ENCODE assay signal across 11 cellular contexts in the genomic region with DNA sequence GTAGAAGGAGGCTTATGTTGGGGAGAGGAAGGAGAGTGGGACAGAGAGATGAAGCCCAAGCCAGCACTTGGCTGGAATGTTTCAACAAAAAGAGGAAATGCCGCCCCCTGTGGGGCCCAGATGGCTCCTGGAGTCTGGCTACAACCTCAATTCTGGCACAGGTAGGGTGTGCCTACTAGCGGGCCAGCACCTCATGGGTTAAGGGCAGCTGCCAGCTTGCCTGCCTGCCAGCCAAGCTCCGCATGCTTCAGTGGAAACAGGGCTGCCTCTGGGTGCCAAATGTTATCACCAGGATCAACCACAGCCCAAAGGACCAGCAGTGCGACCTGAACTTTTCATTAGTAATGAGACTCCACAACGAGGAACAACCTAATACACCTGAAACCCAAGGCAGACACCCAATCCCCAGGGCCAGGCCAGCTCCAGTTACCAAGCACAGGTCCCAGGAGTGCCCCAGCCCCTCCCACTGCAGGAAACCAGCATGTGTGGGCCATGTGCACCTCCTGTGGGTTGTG. TPM values are rescaled to one million over a fixed set of nuclear protein-coding genes. Genes with fewer than 3 reads are reported as not detected.
DNase-seq lines count a peak whose midpoint lies in the region; ATAC-seq and TF ChIP-seq lines count a peak whose summit lies in the region.
"Had no signal": no experiment of that assay in that cellular context is flagged by ENCODE, and none has a peak within 500 bp of the region (broad histone marks: within the 10 kb centered on the region; RNA-seq: fewer than 3 reads in every experiment).

No MANE protein-coding gene starts in this region.

- POLR2A ChIA-PET in CD8-positive, alpha-beta T cell (lab: Charles Lee), result no interaction called here

- H3K27ac Mint-ChIP-seq in neural progenitor cell, result no peak overlapping the region
- no peak overlapping the region for H3K27ac Mint-ChIP-seq in activated T-helper 1 cell treated with anti-CD3 and anti-CD28 coated beads, Interleukin-12 subunit alpha, Interleukin-12 subunit beta, Interleukin-2, Interleukin-4 antibody, amounts not matched to agents 30 ng/mL and 10 ng/mL and 1 ng/mL, durations not matched to agents 14 hours and 24 hours and 36 hours
- H3K27ac Mint-ChIP-seq in CD8-positive, alpha-beta T cell, result no peak overlapping the region
- H3K27ac Mint-ChIP-seq: activated CD4-positive, alpha-beta T cell treated with anti-CD3 and anti-CD28 coated beads for 36 hours had no signal

- H4K20me1 ChIP-seq in neural progenitor cell (ENCODE audit: low read depth), result peaks cover 7% of the 10 kb centered on the region

- no peak overlapping the region for H3K4me3 ChIP-seq in GM12864 (ENCODE audit: low read depth, low read length)
- H3K4me3 ChIP-seq in breast epithelium, result no peak overlapping the region
- no peak overlapping the region for H3K4me3 ChIP-seq in neural progenitor cell
- no peak overlapping the region for H3K4me3 ChIP-seq in CD8-positive, alpha-beta T cell (ENCODE audit: low read depth, low read length)

- H3F3A ChIP-seq in neural progenitor cell (ENCODE audit: low read depth), result no peaks in the 10 kb centered on the region

- TF ChIP-seq CTCF in GM12864 (IDR thresholded peaks at IDR 0.05; ENCODE audit: low read depth, low read length, missing control alignments), result peak; percentile 32
- no peak for TF ChIP-seq CTCF in breast epithelium (IDR thresholded peaks at IDR 0.05)
- peak; percentile 35 for TF ChIP-seq CTCF in neural progenitor cell (IDR thresholded peaks at IDR 0.05)
- TF ChIP-seq CTCF in CD8-positive, alpha-beta T cell (IDR thresholded peaks at IDR 0.05), result no peak

- CTCF ChIA-PET in CD8-positive, alpha-beta T cell (lab: Charles Lee), result interaction anchor here (1.8 to 2.4 kb wide), 2 partner anchors 26 to 69 kb away, joined by 4 to 8 read pairs; a partner anchor contains a TSS

- no peak for DNase-seq in GM12864 (ENCODE audit: low read depth)
- DNase-seq in NCI-H1694 treated with DMSO at 0.1 percent for 48 hours (lab: John Stamatoyannopoulos, UW), result peak; percentile 93
- peak; percentile 45 to 68 for DNase-seq in breast epithelium (ENCODE audit: low spot score in 2 of 2)
- DNase-seq in neural progenitor cell (ENCODE audit: low spot score), result peak; percentile 51
- DNase-seq in dedifferentiated amniotic fluid mesenchymal stem cell (ENCODE audit: extremely low spot score), result no peak
- no peak for DNase-seq in activated T-helper 1 cell treated with anti-CD3 and anti-CD28 coated beads, Interleukin-12 subunit alpha, Interleukin-12 subunit beta, Interleukin-2, Interleukin-4 antibody, amounts not matched to agents 30 ng/mL and 10 ng/mL and 1 ng/mL, durations not matched to agents 14 hours and 24 hours and 36 hours (ENCODE audit: low spot score)
- DNase-seq in CD8-positive, alpha-beta T cell, result no peak
- DNase-seq: activated CD4-positive, alpha-beta T cell treated with anti-CD3 and anti-CD28 coated beads for 36 hours; foreskin melanocyte had no signal

- H3K4me2 ChIP-seq in neural progenitor cell, result no peak overlapping the region

- no peaks in the 10 kb centered on the region for H3K4me1 Mint-ChIP-seq in neural progenitor cell
- H3K4me1 Mint-ChIP-seq in activated T-helper 1 cell treated with anti-CD3 and anti-CD28 coated beads, Interleukin-12 subunit alpha, Interleukin-12 subunit beta, Interleukin-2, Interleukin-4 antibody, amounts not matched to agents 30 ng/mL and 10 ng/mL and 1 ng/mL, durations not matched to agents 14 hours and 24 hours and 36 hours (ENCODE audit: low read depth), result no peaks in the 10 kb centered on the region
- H3K4me1 Mint-ChIP-seq in CD8-positive, alpha-beta T cell (ENCODE audit: low read depth), result peaks cover 3% of the 10 kb centered on the region
- H3K4me1 Mint-ChIP-seq: activated CD4-positive, alpha-beta T cell treated with anti-CD3 and anti-CD28 coated beads for 36 hours had no signal

- no peak overlapping the region for H2AFZ ChIP-seq in neural progenitor cell (replicated peaks)

- H3K4me1 ChIP-seq in breast epithelium, result peaks cover 0 to 11% of the 10 kb centered on the region in 2 donors
- H3K4me1 ChIP-seq in neural progenitor cell, result peaks cover 10% of the 10 kb centered on the region
- no peaks in the 10 kb centered on the region for H3K4me1 ChIP-seq in CD8-positive, alpha-beta T cell (ENCODE audit: insufficient read depth, low read length)

- no peak overlapping the region for H3K9ac ChIP-seq in neural progenitor cell

- no peaks in the 10 kb centered on the region for H3K9me3 Mint-ChIP-seq in neural progenitor cell
- no peaks in the 10 kb centered on the region for H3K9me3 Mint-ChIP-seq in activated T-helper 1 cell treated with anti-CD3 and anti-CD28 coated beads, Interleukin-12 subunit alpha, Interleukin-12 subunit beta, Interleukin-2, Interleukin-4 antibody, amounts not matched to agents 30 ng/mL and 10 ng/mL and 1 ng/mL, durations not matched to agents 14 hours and 24 hours and 36 hours
- H3K9me3 Mint-ChIP-seq in CD8-positive, alpha-beta T cell, result no peaks in the 10 kb centered on the region

- H3K27me3 ChIP-seq in breast epithelium, result no peaks in the 10 kb centered on the region
- H3K27me3 ChIP-seq in neural progenitor cell, result no peaks in the 10 kb centered on the region
- H3K27me3 ChIP-seq in CD8-positive, alpha-beta T cell (ENCODE audit: insufficient read depth, low read length), result no peaks in the 10 kb centered on the region
- H3K27me3 ChIP-seq: neutrophil had no signal

- no peak for TF ChIP-seq POLR2A in breast epithelium (IDR thresholded peaks at IDR 0.05)

- no peaks in the 10 kb centered on the region for H3K27me3 Mint-ChIP-seq in neural progenitor cell (ENCODE audit: insufficient read depth, low read depth)
- no peaks in the 10 kb centered on the region for H3K27me3 Mint-ChIP-seq in activated T-helper 1 cell treated with anti-CD3 and anti-CD28 coated beads, Interleukin-12 subunit alpha, Interleukin-12 subunit beta, Interleukin-2, Interleukin-4 antibody, amounts not matched to agents 30 ng/mL and 10 ng/mL and 1 ng/mL, durations not matched to agents 14 hours and 24 hours and 36 hours (ENCODE audit: insufficient read depth)
- H3K27me3 Mint-ChIP-seq in CD8-positive, alpha-beta T cell (ENCODE audit: low read depth), result no peaks in the 10 kb centered on the region
- H3K27me3 Mint-ChIP-seq: activated CD4-positive, alpha-beta T cell treated with anti-CD3 and anti-CD28 coated beads for 36 hours had no signal

- no peaks in the 10 kb centered on the region for H3K79me2 ChIP-seq in neural progenitor cell (ENCODE audit: low read depth)

- H3K4me3 Mint-ChIP-seq in neural progenitor cell, result no peak overlapping the region
- no peak overlapping the region for H3K4me3 Mint-ChIP-seq in activated T-helper 1 cell treated with anti-CD3 and anti-CD28 coated beads, Interleukin-12 subunit alpha, Interleukin-12 subunit beta, Interleukin-2, Interleukin-4 antibody, amounts not matched to agents 30 ng/mL and 10 ng/mL and 1 ng/mL, durations not matched to agents 14 hours and 24 hours and 36 hours
- H3K4me3 Mint-ChIP-seq in CD8-positive, alpha-beta T cell, result no peak overlapping the region
- H3K4me3 Mint-ChIP-seq: activated CD4-positive, alpha-beta T cell treated with anti-CD3 and anti-CD28 coated beads for 36 hours had no signal

- H3K9me3 ChIP-seq in breast epithelium (no peaks in the 10 kb centered on the region), neural progenitor cell (ENCODE audit: low read depth) (no peaks in the 10 kb centered on the region)
- H3K9me3 ChIP-seq in CD8-positive, alpha-beta T cell (ENCODE audit: low read length), result no peaks in the 10 kb centered on the region
- H3K9me3 ChIP-seq: neutrophil had no signal

- intact Hi-C loops in breast epithelium (cut with DNase I; ENCODE audit: low total_unique reads), result no loop called here
- intact Hi-C loops in activated T-helper 1 cell treated with anti-CD3 and anti-CD28 coated beads, Interleukin-12 subunit alpha, Interleukin-12 subunit beta, Interleukin-2, Interleukin-4 antibody, amounts not matched to agents 30 ng/mL and 10 ng/mL and 1 ng/mL, durations not matched to agents 14 hours and 24 hours and 36 hours (cut with micrococcal nuclease), result no loop called here
- intact Hi-C loops in CD8-positive, alpha-beta T cell (cut with DNase I, micrococcal nuclease), result no loop called here

- H3K36me3 Mint-ChIP-seq in neural progenitor cell, result no peaks in the 10 kb centered on the region
- H3K36me3 Mint-ChIP-seq in activated T-helper 1 cell treated with anti-CD3 and anti-CD28 coated beads, Interleukin-12 subunit alpha, Interleukin-12 subunit beta, Interleukin-2, Interleukin-4 antibody, amounts not matched to agents 30 ng/mL and 10 ng/mL and 1 ng/mL, durations not matched to agents 14 hours and 24 hours and 36 hours (ENCODE audit: low read depth), result no peaks in the 10 kb centered on the region
- peaks cover 1% of the 10 kb centered on the region for H3K36me3 Mint-ChIP-seq in CD8-positive, alpha-beta T cell

- no peaks in the 10 kb centered on the region for H3K36me3 ChIP-seq in breast epithelium
- no peaks in the 10 kb centered on the region for H3K36me3 ChIP-seq in neural progenitor cell
- no peaks in the 10 kb centered on the region for H3K36me3 ChIP-seq in CD8-positive, alpha-beta T cell (ENCODE audit: insufficient read depth, low read length)

- no peak for ATAC-seq in HG02884 (IDR thresholded peaks at IDR 0.05; ENCODE audit: unreplicated experiment)
- no peak for ATAC-seq in CD8-positive, alpha-beta T cell
- ATAC-seq: activated CD4-positive, alpha-beta T cell treated with anti-CD3 and anti-CD28 coated beads for 36 hours had no signal

- H3K27ac ChIP-seq in breast epithelium, result peak overlapping the region; percentile 51 to 54
- H3K27ac ChIP-seq in neural progenitor cell, result no peak overlapping the region
- no peak overlapping the region for H3K27ac ChIP-seq in CD8-positive, alpha-beta T cell (ENCODE audit: low read depth, low read length)
- H3K27ac ChIP-seq: neutrophil had no signal

RNA-seq across cellular contexts. Expression of a gene that starts 11.3 kb away (rescaled TPM):
- total RNA-seq in breast epithelium (10 to 100 TPM in 2 of 3 donors, 1 to 10 TPM in 1; 1.3 to 24.0 (median 17.7) TPM), neural progenitor cell (ENCODE audit: low replicate concordance) (12.2 and 19.0 TPM in 2 replicates)
- 5.7 and 6.0 TPM in 2 replicates for total RNA-seq in activated T-helper 1 cell treated with anti-CD3 and anti-CD28 coated beads, Interleukin-12 subunit alpha, Interleukin-12 subunit beta, Interleukin-2, Interleukin-4 antibody, amounts not matched to agents 30 ng/mL and 10 ng/mL and 1 ng/mL, durations not matched to agents 14 hours and 24 hours and 36 hours
- total RNA-seq in CD8-positive, alpha-beta T cell, result 1 to 10 TPM; 2.9 to 3.6 TPM

RNA-seq across cellular contexts. Expression of a gene that starts 18.3 kb away (rescaled TPM):
- total RNA-seq in breast epithelium (1 to 10 TPM in 2 of 3 donors, not detected in 1; 4.4 to 7.5 TPM), neural progenitor cell (ENCODE audit: low replicate concordance) (not detected in 2 replicates)
- total RNA-seq in activated T-helper 1 cell treated with anti-CD3 and anti-CD28 coated beads, Interleukin-12 subunit alpha, Interleukin-12 subunit beta, Interleukin-2, Interleukin-4 antibody, amounts not matched to agents 30 ng/mL and 10 ng/mL and 1 ng/mL, durations not matched to agents 14 hours and 24 hours and 36 hours, result not detected in 2 replicates
- total RNA-seq in CD8-positive, alpha-beta T cell, result not detected
- total RNA-seq: activated CD4-positive, alpha-beta T cell treated with anti-CD3 and anti-CD28 coated beads for 36 hours had no signal

RNA-seq across cellular contexts. Expression of a gene that starts 25.9 kb away (rescaled TPM):
- total RNA-seq in breast epithelium (10 to 100 TPM; 15.7 to 22.9 (median 18.9) TPM), neural progenitor cell (ENCODE audit: low replicate concordance) (8.0 and 20.8 TPM in 2 replicates)
- total RNA-seq in activated T-helper 1 cell treated with anti-CD3 and anti-CD28 coated beads, Interleukin-12 subunit alpha, Interleukin-12 subunit beta, Interleukin-2, Interleukin-4 antibody, amounts not matched to agents 30 ng/mL and 10 ng/mL and 1 ng/mL, durations not matched to agents 14 hours and 24 hours and 36 hours, result 14.3 and 17.8 TPM in 2 replicates
- 1 to 10 TPM; 6.3 to 7.7 TPM for total RNA-seq in CD8-positive, alpha-beta T cell

RNA-seq across cellular contexts. Expression of a gene that starts 46.6 kb away (rescaled TPM):
- total RNA-seq in breast epithelium (100 to 1,000 TPM in 2 of 3 donors, 10 to 100 TPM in 1; 85.6 to 122 (median 102) TPM), neural progenitor cell (ENCODE audit: low replicate concordance) (24.3 and 59.8 TPM in 2 replicates)
- total RNA-seq in activated T-helper 1 cell treated with anti-CD3 and anti-CD28 coated beads, Interleukin-12 subunit alpha, Interleukin-12 subunit beta, Interleukin-2, Interleukin-4 antibody, amounts not matched to agents 30 ng/mL and 10 ng/mL and 1 ng/mL, durations not matched to agents 14 hours and 24 hours and 36 hours, result 50.7 and 51.3 TPM in 2 replicates
- 10 to 100 TPM; 43.9 to 46.7 TPM for total RNA-seq in CD8-positive, alpha-beta T cell

Comparison
In these comparisons a context has a peak if more than half of its experiments do, and no peak if none do; other contexts are left out.
1. DNase-seq: peak in NCI-H1694 treated with DMSO at 0.1 percent for 48 hours (single experiment), breast epithelium (2 of 2) and neural progenitor cell (single experiment); none in GM12864 (single experiment), dedifferentiated amniotic fluid mesenchymal stem cell (single experiment), activated T-helper 1 cell treated with anti-CD3 and anti-CD28 coated beads, Interleukin-12 subunit alpha, Interleukin-12 subunit beta, Interleukin-2, Interleukin-4 antibody, amounts not matched to agents 30 ng/mL and 10 ng/mL and 1 ng/mL, durations not matched to agents 14 hours and 24 hours and 36 hours (single experiment) and CD8-positive, alpha-beta T cell (0 of 7).
2. CTCF ChIP-seq: peak in GM12864 (single experiment) and neural progenitor cell (single experiment); none in breast epithelium (0 of 3) and CD8-positive, alpha-beta T cell (single experiment).
3. H3K27ac ChIP-seq: peak in breast epithelium (2 of 2); none in neural progenitor cell (single experiment) and CD8-positive, alpha-beta T cell (single experiment).